In the genomic region with DNA sequence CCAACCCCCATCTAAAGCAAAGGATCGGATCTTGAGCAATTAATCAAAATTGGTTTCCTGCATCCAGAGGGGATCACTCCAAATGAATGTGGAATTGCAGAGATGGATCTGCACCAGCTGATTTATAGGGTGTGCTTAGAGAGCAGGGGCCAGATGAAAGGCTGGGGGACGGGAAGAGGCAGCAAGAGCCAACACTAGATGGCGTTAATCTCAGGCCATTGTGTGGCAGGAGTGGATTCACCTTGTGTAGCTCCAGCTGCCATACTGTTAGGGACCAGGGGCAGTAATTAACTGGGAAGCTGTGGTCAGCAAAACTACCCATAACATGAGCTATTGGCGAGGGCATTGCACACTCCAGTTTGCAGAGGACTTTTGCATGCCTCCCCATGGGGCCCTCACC, we compare ENCODE assay signal across 8 cellular contexts. TPM values are rescaled to one million over a fixed set of nuclear protein-coding genes. Genes with fewer than 3 reads are reported as not detected.
DNase-seq lines count a peak whose midpoint lies in the region; ATAC-seq and TF ChIP-seq lines count a peak whose summit lies in the region.

No MANE protein-coding gene starts in this region.

- peaks cover 42% of the 10 kb centered on the region for H3K4me1 Mint-ChIP-seq in endodermal cell

- H3K9me3 ChIP-seq in endodermal cell (ENCODE audit: control insufficient read depth, low read length) (no peaks in the 10 kb centered on the region), tibial nerve (no peaks in the 10 kb centered on the region)

- H3K4me3 ChIP-seq in H7 (ENCODE audit: insufficient read depth, low read depth, low read length), result no peak overlapping the region
- H3K4me3 ChIP-seq in endodermal cell (ENCODE audit: low read length), result no peak overlapping the region
- no peak overlapping the region for H3K4me3 ChIP-seq in tibial nerve

- TF ChIP-seq POLR2A in tibial nerve (IDR thresholded peaks at IDR 0.05), result no peak

- WGBS in endodermal cell (ENCODE audit: insufficient coverage in 1 of 2, insufficient read length in 1 of 2), 2 experiments, result 31 to 52% methylated on average over 2 to 4 of the region's 4 CpGs
- WGBS in tibial nerve, 2 donors, result 60 to 65% methylated on average over 4 of the region's 4 CpGs

- H3K9me3 Mint-ChIP-seq in endodermal cell, result no peaks in the 10 kb centered on the region

- ATAC-seq in HG02571 (IDR thresholded peaks at IDR 0.05; ENCODE audit: unreplicated experiment) (no peak), HG03378 (IDR thresholded peaks at IDR 0.05; ENCODE audit: unreplicated experiment) (no peak), GM21529 (IDR thresholded peaks at IDR 0.05; ENCODE audit: unreplicated experiment) (no peak)

- peaks cover 8% of the 10 kb centered on the region for H3K27me3 Mint-ChIP-seq in endodermal cell (ENCODE audit: insufficient read depth)

- no peak overlapping the region for H3K27ac ChIP-seq in C4-2B
- no peak overlapping the region for H3K27ac ChIP-seq in endodermal cell (ENCODE audit: low read depth, low read length)
- no peak overlapping the region for H3K27ac ChIP-seq in tibial nerve

- TF ChIP-seq CTCF in C4-2B (conservative IDR thresholded peaks at IDR 0.05) (peak; percentile 82), endodermal cell (conservative IDR thresholded peaks at IDR 0.05) (peak; percentile 91), tibial nerve (IDR thresholded peaks at IDR 0.05) (peak in 3 of 5 experiments; percentile 7 to 21 (median 21))

- no peaks in the 10 kb centered on the region; the same call in 1 of the 2 replicates for H3K27me3 ChIP-seq in H7 (ENCODE audit: control insufficient read depth, insufficient read depth, low read length)
- no peaks in the 10 kb centered on the region for H3K27me3 ChIP-seq in endodermal cell (ENCODE audit: control insufficient read depth, insufficient read depth, low read length, poor library complexity, severe bottlenecking)
- no peaks in the 10 kb centered on the region for H3K27me3 ChIP-seq in tibial nerve

- H3K36me3 Mint-ChIP-seq in endodermal cell (ENCODE audit: low read depth), result no peaks in the 10 kb centered on the region

- DNase-seq in H7 (peak; percentile 88), NCI-H82 treated with DMSO at 0.1 percent for 48 hours (lab: John Stamatoyannopoulos, UW; ENCODE audit: unreplicated experiment) (peak; percentile 35), endodermal cell (peak; percentile 86), tibial nerve (ENCODE audit: low spot score in 2 of 2) (no peak)

- H3K27ac Mint-ChIP-seq in endodermal cell, result no peak overlapping the region

- H3K4me3 Mint-ChIP-seq in endodermal cell, result no peak overlapping the region

- no peak overlapping the region for H3K9ac ChIP-seq in endodermal cell (ENCODE audit: extremely low read depth, low read length, poor library complexity, severe bottlenecking)

- no peaks in the 10 kb centered on the region for H3K36me3 ChIP-seq in H7 (replicated peaks; ENCODE audit: control insufficient read depth, insufficient read depth, low read length)
- H3K36me3 ChIP-seq in endodermal cell (ENCODE audit: control insufficient read depth, insufficient read depth, low read length), result no peaks in the 10 kb centered on the region
- H3K36me3 ChIP-seq in tibial nerve, result no peaks in the 10 kb centered on the region

- no peak for TF ChIP-seq EP300 in tibial nerve (IDR thresholded peaks at IDR 0.05)

- H3K4me1 ChIP-seq in endodermal cell (ENCODE audit: control insufficient read depth, insufficient read depth, low read length) (peaks cover 13% of the 10 kb centered on the region), tibial nerve (peaks cover 0 to 5% (median 0%) of the 10 kb centered on the region in 4 donors)

RNA-seq across cellular contexts. Expression of a gene that starts 35.6 kb away (rescaled TPM):
- total RNA-seq in H7 (2014; rRNA removed; shearing (Covaris generic)), result 540 and 638 TPM in 2 replicates
- total RNA-seq in endodermal cell, result 100 to 1,000 TPM; 414 to 454 TPM
- polyA plus RNA-seq in endodermal cell (2013, experiment 1 of 2), result 364 TPM
- polyA plus RNA-seq in endodermal cell (2013, experiment 2 of 2), result 386 TPM
- total RNA-seq in tibial nerve, result 100 to 1,000 TPM; 151 to 358 (median 184) TPM

Comparison
In these comparisons a context has a peak if more than half of its experiments do, and no peak if none do; other contexts are left out.
1. CTCF ChIP-seq: peak in every context shown above with its lines; median percentile 91 in endodermal cell; 82 in C4-2B; 21 in tibial nerve.
2. DNase-seq: peak in H7 (single experiment), NCI-H82 treated with DMSO at 0.1 percent for 48 hours (single experiment) and endodermal cell (single experiment); none in tibial nerve (0 of 2).